Comparison of ENCODE assay signal across 25 cellular contexts in genomic region chr7:46747869-46748576, GRCh38.
"Had no signal": no experiment of that assay in that cellular context is flagged by ENCODE, and none has a peak within 500 bp of the region (broad histone marks: within the 10 kb centered on the region; RNA-seq: fewer than 3 reads in every experiment).

No MANE protein-coding gene starts in this region.

- H3K27me3 Mint-ChIP-seq: activated CD4-positive, alpha-beta memory T cell treated with anti-CD3 and anti-CD28 coated beads for 36 hours; activated naive CD8-positive, alpha-beta T cell treated with anti-CD3 and anti-CD28 coated beads, Interleukin-2, amount 10 ng/mL, durations not matched to agents 7 days and 5 days; dendritic cell treated with granulocyte-macrophage colony-stimulating factor and Interleukin-4, amounts not matched to agents 40 ng/mL and 50 ng/mL, for 4 days; natural killer cell treated with Interleukin-12 subunit alpha and Interleukin-12 subunit beta and Interleukin-15 and Interleukin-18, amount 100 ng/mL, for 72 hours; stimulated activated naive CD8-positive, alpha-beta T cell treated with anti-CD3 and anti-CD28 coated beads, Interleukin-15, amount 100 ng/mL, for 72 hours had no signal

- H3K36me3 ChIP-seq: tibial artery had no signal

- ATAC-seq: activated T-cell treated with anti-CD3 and anti-CD28 coated beads, Interleukin-2, amount 50 U/mL, for 72 hours; left ventricle myocardium superior; natural killer cell treated with Interleukin-12 subunit alpha and Interleukin-12 subunit beta and Interleukin-15 and Interleukin-18, amount 100 ng/mL, for 72 hours; stimulated activated effector memory CD8-positive, alpha-beta T cell treated with anti-CD3 and anti-CD28 coated beads, Interleukin-12 subunit alpha, Interleukin-12 subunit beta, amount 100 ng/mL, for 72 hours; stimulated activated naive CD8-positive, alpha-beta T cell treated with anti-CD3 and anti-CD28 coated beads, Interleukin-15, amount 100 ng/mL, for 72 hours had no signal

- H2AFZ ChIP-seq: hepatocyte, parathyroid adenoma had no signal

- H3K9me3 Mint-ChIP-seq: activated CD4-positive, alpha-beta memory T cell treated with anti-CD3 and anti-CD28 coated beads for 36 hours; dendritic cell treated with granulocyte-macrophage colony-stimulating factor and Interleukin-4, amounts not matched to agents 40 ng/mL and 50 ng/mL, for 4 days had no signal

- H3K4me1 ChIP-seq: parathyroid adenoma had no signal

- H3K9me3 ChIP-seq: tibial artery had no signal

- H3K4me3 ChIP-seq: hepatocyte, skin epidermis, tibial artery had no signal

- FAIRE-seq: frontal cortex, urothelium cell line had no signal

- H3K27ac ChIP-seq: hepatocyte, parathyroid adenoma, skin epidermis, tibial artery had no signal

- H3K27me3 ChIP-seq: hepatocyte, tibial artery had no signal

- H3K79me2 ChIP-seq: hepatocyte, parathyroid adenoma had no signal

- H3K36me3 Mint-ChIP-seq: activated CD4-positive, alpha-beta memory T cell treated with anti-CD3 and anti-CD28 coated beads for 36 hours; activated naive CD8-positive, alpha-beta T cell treated with anti-CD3 and anti-CD28 coated beads, Interleukin-2, amount 10 ng/mL, durations not matched to agents 7 days and 5 days; brain; natural killer cell treated with Interleukin-12 subunit alpha and Interleukin-12 subunit beta and Interleukin-15 and Interleukin-18, amount 100 ng/mL, for 72 hours; stimulated activated effector memory CD8-positive, alpha-beta T cell treated with anti-CD3 and anti-CD28 coated beads, Interleukin-12 subunit alpha, Interleukin-12 subunit beta, amount 100 ng/mL, for 72 hours had no signal

- H3K4me2 ChIP-seq: hepatocyte had no signal

- DNase-seq: activated CD4-positive, alpha-beta memory T cell treated with anti-CD3 and anti-CD28 coated beads for 36 hours; activated CD4-positive, alpha-beta T cell treated with anti-CD3 and anti-CD28 coated beads for 48 hours; activated effector memory CD4-positive, alpha-beta T cell treated with Interleukin-2 at 50 U/mL for 16 hours; activated naive CD4-positive, alpha-beta T cell treated with anti-CD3 and anti-CD28 coated beads for 36 hours; activated naive CD8-positive, alpha-beta T cell treated with anti-CD3 and anti-CD28 coated beads, Interleukin-2, amount 10 ng/mL, durations not matched to agents 7 days and 5 days; activated T-cell treated with anti-CD3 and anti-CD28 coated beads, Interleukin-2, amount 50 U/mL, for 72 hours; amygdala; caudate nucleus; effector CD4-positive, alpha-beta T cell; glutamatergic neuron; left ventricle myocardium superior; mammary epithelial cell; stimulated activated CD4-positive, alpha-beta T cell treated with anti-CD3 and anti-CD28 coated beads, Interleukin-2, amount 100 ng/mL, for 24 hours; stimulated activated naive CD8-positive, alpha-beta T cell treated with anti-CD3 and anti-CD28 coated beads, Interleukin-15, amount 100 ng/mL, for 72 hours; T-helper 2 cell; tibial artery had no signal

- H3K27ac Mint-ChIP-seq: activated CD4-positive, alpha-beta memory T cell treated with anti-CD3 and anti-CD28 coated beads for 36 hours; activated naive CD4-positive, alpha-beta T cell treated with anti-CD3 and anti-CD28 coated beads for 36 hours; activated naive CD8-positive, alpha-beta T cell treated with anti-CD3 and anti-CD28 coated beads, Interleukin-2, amount 10 ng/mL, durations not matched to agents 7 days and 5 days; activated T-cell treated with anti-CD3 and anti-CD28 coated beads, Interleukin-2, amount 50 U/mL, for 72 hours; dendritic cell treated with granulocyte-macrophage colony-stimulating factor and Interleukin-4, amounts not matched to agents 40 ng/mL and 50 ng/mL, for 4 days; natural killer cell treated with Interleukin-12 subunit alpha and Interleukin-12 subunit beta and Interleukin-15 and Interleukin-18, amount 100 ng/mL, for 72 hours; stimulated activated effector memory CD8-positive, alpha-beta T cell treated with anti-CD3 and anti-CD28 coated beads, Interleukin-12 subunit alpha, Interleukin-12 subunit beta, amount 100 ng/mL, for 72 hours; stimulated activated naive CD8-positive, alpha-beta T cell treated with anti-CD3 and anti-CD28 coated beads, Interleukin-15, amount 100 ng/mL, for 72 hours had no signal

- H3K4me1 Mint-ChIP-seq: activated naive CD8-positive, alpha-beta T cell treated with anti-CD3 and anti-CD28 coated beads, Interleukin-2, amount 10 ng/mL, durations not matched to agents 7 days and 5 days; stimulated activated effector memory CD8-positive, alpha-beta T cell treated with anti-CD3 and anti-CD28 coated beads, Interleukin-12 subunit alpha, Interleukin-12 subunit beta, amount 100 ng/mL, for 72 hours; stimulated activated naive CD8-positive, alpha-beta T cell treated with anti-CD3 and anti-CD28 coated beads, Interleukin-15, amount 100 ng/mL, for 72 hours had no signal

- H3K4me3 Mint-ChIP-seq: activated CD4-positive, alpha-beta memory T cell treated with anti-CD3 and anti-CD28 coated beads for 36 hours; activated naive CD4-positive, alpha-beta T cell treated with anti-CD3 and anti-CD28 coated beads for 36 hours; activated naive CD8-positive, alpha-beta T cell treated with anti-CD3 and anti-CD28 coated beads, Interleukin-2, amount 10 ng/mL, durations not matched to agents 7 days and 5 days; activated T-cell treated with anti-CD3 and anti-CD28 coated beads, Interleukin-2, amount 50 U/mL, for 72 hours; brain; dendritic cell treated with granulocyte-macrophage colony-stimulating factor and Interleukin-4, amounts not matched to agents 40 ng/mL and 50 ng/mL, for 4 days; natural killer cell treated with Interleukin-12 subunit alpha and Interleukin-12 subunit beta and Interleukin-15 and Interleukin-18, amount 100 ng/mL, for 72 hours; stimulated activated effector memory CD8-positive, alpha-beta T cell treated with anti-CD3 and anti-CD28 coated beads, Interleukin-12 subunit alpha, Interleukin-12 subunit beta, amount 100 ng/mL, for 72 hours; stimulated activated naive CD8-positive, alpha-beta T cell treated with anti-CD3 and anti-CD28 coated beads, Interleukin-15, amount 100 ng/mL, for 72 hours had no signal

- H3K9ac ChIP-seq: parathyroid adenoma had no signal
